In the genomic region with DNA sequence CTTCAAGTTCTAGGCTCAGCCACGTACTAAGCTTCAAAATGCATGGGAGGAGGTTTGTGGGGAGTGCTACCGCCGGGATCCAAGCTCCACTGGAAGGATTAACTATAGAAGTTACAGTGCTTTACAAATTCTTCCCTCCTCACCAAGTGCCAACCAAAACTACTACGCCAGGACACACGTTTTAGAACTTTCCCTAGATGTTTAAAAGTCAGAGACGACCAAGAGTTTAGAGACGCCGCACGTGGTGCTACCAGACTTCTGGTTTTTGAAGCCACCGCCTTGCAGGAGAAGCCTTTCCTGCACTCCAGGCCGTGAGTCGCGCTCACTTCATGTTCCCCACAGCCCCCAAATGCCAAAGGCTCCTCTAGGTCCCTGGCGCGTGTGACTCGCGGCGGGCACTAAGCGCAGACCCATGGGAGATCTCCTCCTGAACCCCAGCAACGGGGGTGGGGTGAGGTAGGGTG, we compare ENCODE assay signal across 8 cellular contexts. TPM values are rescaled to one million over a fixed set of nuclear protein-coding genes. Genes with fewer than 3 reads are reported as not detected.
DNase-seq lines count a peak whose midpoint lies in the region; ATAC-seq, FAIRE-seq and TF ChIP-seq lines count a peak whose summit lies in the region.

No MANE protein-coding gene starts in this region.

- no peak for FAIRE-seq in A549 (lab: Jason Lieb, UNC)

- TF ChIP-seq CTCF in A549 (IDR thresholded peaks at IDR 0.05) (no peak), astrocyte of the spinal cord (IDR thresholded peaks at IDR 0.05; ENCODE audit: low read depth, low read length) (no peak)

- in situ Hi-C loops in astrocyte of the spinal cord (cut with HindIII; ENCODE audit: low sequenced_read_pairs): no loop called here

- H3K36me3 ChIP-seq in iPS-15b (ENCODE audit: control insufficient read depth, insufficient read depth, low read length) (no peaks in the 10 kb centered on the region), skeletal muscle tissue (ENCODE audit: control insufficient read depth in 3 of 3, insufficient read depth in 3 of 3, low read length in 3 of 3) (no peaks in the 10 kb centered on the region)

- 2% methylated on average over 12 of the region's 20 CpGs for WGBS in A549 (ENCODE audit: missing lambda C conversion rate)

- no peak for TF ChIP-seq POLR2A in A549 (IDR thresholded peaks at IDR 0.05; ENCODE audit: low read length)

- H3K4me1 ChIP-seq in A549: peaks cover 6% of the 10 kb centered on the region; the same call in 2 of the 3 replicates
- H3K4me1 ChIP-seq in iPS-15b (ENCODE audit: control insufficient read depth, insufficient read depth, low read length): peaks cover 6% of the 10 kb centered on the region
- H3K4me1 ChIP-seq in skeletal muscle tissue (ENCODE audit: control insufficient read depth in 3 of 3, insufficient read depth in 3 of 3, low read length in 3 of 3): peaks cover 7 to 23% (median 13%) of the 10 kb centered on the region in 3 donors

- H3K4me3 ChIP-seq in A549 (peak overlapping the region; percentile 84), astrocyte of the spinal cord (ENCODE audit: low read depth, low read length) (peak overlapping the region; percentile 87), iPS-15b (ENCODE audit: low read depth, low read length) (peak overlapping the region; percentile 90), skeletal muscle tissue (ENCODE audit: low read length in 3 of 3) (peak overlapping the region; percentile 89 to 96 (median 91))

- no peaks in the 10 kb centered on the region for H3K27me3 ChIP-seq in iPS-15b (ENCODE audit: control insufficient read depth, insufficient read depth, low read length)
- no peaks in the 10 kb centered on the region for H3K27me3 ChIP-seq in skeletal muscle tissue (ENCODE audit: control insufficient read depth in 3 of 3, insufficient read depth in 3 of 3, low read length in 3 of 3)

- no peaks in the 10 kb centered on the region for H3K9me3 ChIP-seq in A549
- H3K9me3 ChIP-seq in iPS-15b (ENCODE audit: control insufficient read depth, insufficient read depth, low read length): no peaks in the 10 kb centered on the region
- H3K9me3 ChIP-seq in skeletal muscle tissue (ENCODE audit: control insufficient read depth in 3 of 3, low read length in 3 of 3): no peaks in the 10 kb centered on the region

- CTCF ChIA-PET in A549 (lab: Yijun Ruan, JAX): interaction anchor here (1.1 to 5.1 kb wide), 5 partner anchors 9 to 50 kb away, joined by 3 to 33 read pairs (median 5); no protein-coding TSS in a partner anchor

- H3K4me2 ChIP-seq in A549: peak overlapping the region; percentile 93

- TF ChIP-seq EP300 in A549 (IDR thresholded peaks at IDR 0.05): no peak

- TF ChIP-seq RAD21 in A549 (conservative IDR thresholded peaks at IDR 0.05 in 1 of 2, IDR thresholded peaks at IDR 0.05 in 1 of 2): no peak

- H3K9ac ChIP-seq in iPS-15b (ENCODE audit: low read depth, low read length): peak overlapping the region; percentile 87
- H3K9ac ChIP-seq in skeletal muscle tissue (ENCODE audit: low read depth in 1 of 3, low read length in 3 of 3): peak overlapping the region; percentile 91 to 97 (median 95)

- DNase-seq in A549 (ENCODE audit: low read depth in 1 of 2, low spot score in 1 of 2) (peak in 1 of 2 experiments; percentile 20), NOMO-1 (lab: John Stamatoyannopoulos, UW; ENCODE audit: unreplicated experiment in 2 of 2) (peak; percentile 40 to 54), astrocyte of the spinal cord (ENCODE audit: low read depth, low spot score) (peak; percentile 32), dedifferentiated amniotic fluid mesenchymal stem cell (ENCODE audit: extremely low spot score) (no peak), amniotic stem cell (lab: John Stamatoyannopoulos, UW) (no peak)

- POLR2A ChIA-PET in A549 (lab: Yijun Ruan, JAX): interaction anchor here (0.6 to 1.4 kb wide), 3 partner anchors 9 to 122 kb away, joined by 3 to 11 read pairs (median 7); no protein-coding TSS in a partner anchor

- ATAC-seq in A549: peak; percentile 50 to 55; a peak in 5 of 6 replicates
- ATAC-seq in GM18498 (IDR thresholded peaks at IDR 0.05; ENCODE audit: unreplicated experiment): peak; percentile 32

- peak overlapping the region; percentile 97 to 99 for H3K27ac ChIP-seq in A549
- H3K27ac ChIP-seq in skeletal muscle tissue (ENCODE audit: low read depth, low read length): peak overlapping the region; percentile 95

TF ChIP-seq in A549, 52 proteins besides CTCF, POLR2A, EP300 and RAD21:
- TF ChIP-seq, protein P1, sequence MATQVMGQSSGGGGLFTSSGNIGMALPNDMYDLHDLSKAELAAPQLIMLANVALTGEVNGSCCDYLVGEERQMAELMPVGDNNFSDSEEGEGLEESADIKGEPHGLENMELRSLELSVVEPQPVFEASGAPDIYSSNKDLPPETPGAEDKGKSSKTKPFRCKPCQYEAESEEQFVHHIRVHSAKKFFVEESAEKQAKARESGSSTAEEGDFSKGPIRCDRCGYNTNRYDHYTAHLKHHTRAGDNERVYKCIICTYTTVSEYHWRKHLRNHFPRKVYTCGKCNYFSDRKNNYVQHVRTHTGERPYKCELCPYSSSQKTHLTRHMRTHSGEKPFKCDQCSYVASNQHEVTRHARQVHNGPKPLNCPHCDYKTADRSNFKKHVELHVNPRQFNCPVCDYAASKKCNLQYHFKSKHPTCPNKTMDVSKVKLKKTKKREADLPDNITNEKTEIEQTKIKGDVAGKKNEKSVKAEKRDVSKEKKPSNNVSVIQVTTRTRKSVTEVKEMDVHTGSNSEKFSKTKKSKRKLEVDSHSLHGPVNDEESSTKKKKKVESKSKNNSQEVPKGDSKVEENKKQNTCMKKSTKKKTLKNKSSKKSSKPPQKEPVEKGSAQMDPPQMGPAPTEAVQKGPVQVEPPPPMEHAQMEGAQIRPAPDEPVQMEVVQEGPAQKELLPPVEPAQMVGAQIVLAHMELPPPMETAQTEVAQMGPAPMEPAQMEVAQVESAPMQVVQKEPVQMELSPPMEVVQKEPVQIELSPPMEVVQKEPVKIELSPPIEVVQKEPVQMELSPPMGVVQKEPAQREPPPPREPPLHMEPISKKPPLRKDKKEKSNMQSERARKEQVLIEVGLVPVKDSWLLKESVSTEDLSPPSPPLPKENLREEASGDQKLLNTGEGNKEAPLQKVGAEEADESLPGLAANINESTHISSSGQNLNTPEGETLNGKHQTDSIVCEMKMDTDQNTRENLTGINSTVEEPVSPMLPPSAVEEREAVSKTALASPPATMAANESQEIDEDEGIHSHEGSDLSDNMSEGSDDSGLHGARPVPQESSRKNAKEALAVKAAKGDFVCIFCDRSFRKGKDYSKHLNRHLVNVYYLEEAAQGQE (IDR thresholded peaks at IDR 0.05): no peak
- TF ChIP-seq JUNB (IDR thresholded peaks at IDR 0.05) (no peak), FOXS1 (CRISPR knock-in tag; IDR thresholded peaks at IDR 0.05) (no peak)
- TF ChIP-seq, protein P2, sequence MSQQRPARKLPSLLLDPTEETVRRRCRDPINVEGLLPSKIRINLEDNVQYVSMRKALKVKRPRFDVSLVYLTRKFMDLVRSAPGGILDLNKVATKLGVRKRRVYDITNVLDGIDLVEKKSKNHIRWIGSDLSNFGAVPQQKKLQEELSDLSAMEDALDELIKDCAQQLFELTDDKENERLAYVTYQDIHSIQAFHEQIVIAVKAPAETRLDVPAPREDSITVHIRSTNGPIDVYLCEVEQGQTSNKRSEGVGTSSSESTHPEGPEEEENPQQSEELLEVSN (IDR thresholded peaks at IDR 0.05; ENCODE audit: borderline replicate concordance, low read depth): 0 out of 2 replicates have a peak, but pooled peaks have one; percentile 9

RNA-seq across cellular contexts. Expression of a gene that starts 0.7 kb away (rescaled TPM):
- polyA plus RNA-seq in A549 (2011; rRNA removed): 113 and 118 TPM in 2 replicates
- 288 and 346 TPM in 2 replicates for polyA plus RNA-seq in A549 (2012; cell fraction: cytosol; rRNA removed)
- 105 and 164 TPM in 2 replicates for polyA plus RNA-seq in A549 (2012; cell fraction: nucleus; rRNA removed)
- polyA plus RNA-seq in A549 (2017; fragmentation: RNase III; extraction: RNeasy Plus Mini Kit Qiagen cat#74134 plus additional on column Dnase treatment): 92.2 to 102 TPM (median 94.7 TPM) in 3 replicates
- 87.3 and 123 TPM in 2 replicates for polyA minus RNA-seq in A549 (2011; rRNA and poly(A)+ RNA removed)
- 57.4 TPM for total RNA-seq in skeletal muscle tissue

RNA-seq across cellular contexts. Expression of a gene that starts 11.4 kb away (rescaled TPM):
- 0.07 and 0.12 TPM in 2 replicates for polyA plus RNA-seq in A549 (2011; rRNA removed)
- polyA plus RNA-seq in A549 (2012; cell fraction: cytosol; rRNA removed): 0.05 TPM in 1 of 2 replicates, not detected in the other
- 0.17 and 0.29 TPM in 2 replicates for polyA plus RNA-seq in A549 (2012; cell fraction: nucleus; rRNA removed)
- polyA plus RNA-seq in A549 (2017; fragmentation: RNase III; extraction: RNeasy Plus Mini Kit Qiagen cat#74134 plus additional on column Dnase treatment): not detected in 3 replicates
- 0.54 TPM in 1 of 2 replicates, not detected in the other for polyA minus RNA-seq in A549 (2011; rRNA and poly(A)+ RNA removed)
- 3.1 TPM for total RNA-seq in skeletal muscle tissue

Comparison
In these comparisons a context has a peak if more than half of its experiments do, and no peak if none do; other contexts are left out.
1. DNase-seq: peak in NOMO-1 (2 of 2) and astrocyte of the spinal cord (single experiment); none in dedifferentiated amniotic fluid mesenchymal stem cell (single experiment) and amniotic stem cell (single experiment).
2. Peak in every context shown above with its lines, with median percentiles within 50 percentile points of each other: H3K4me3 ChIP-seq.